24 cellular contexts compared by ENCODE assay signal in genomic region chr5:78679905-78680304, GRCh38. TPM values are rescaled to one million over a fixed set of nuclear protein-coding genes. Genes with fewer than 3 reads are reported as not detected.
A peak's percentile ranks its signal among the peaks of the same experiment; 100 is the strongest.
DNase-seq lines count a peak whose midpoint lies in the region; ATAC-seq, FAIRE-seq and TF ChIP-seq lines count a peak whose summit lies in the region.
"Had no signal": no experiment of that assay in that cellular context is flagged by ENCODE, and none has a peak within 500 bp of the region (broad histone marks: within the 10 kb centered on the region; RNA-seq: fewer than 3 reads in every experiment).

No MANE protein-coding gene starts in this region.

- no peak for ATAC-seq in pancreas
- no peak for ATAC-seq in HG02885 (IDR thresholded peaks at IDR 0.05; ENCODE audit: poor library complexity, unreplicated experiment)
- no peak for ATAC-seq in psoas muscle
- ATAC-seq: A549, GM12878, GM23338, HCT116 had no signal

- H3K4me1 ChIP-seq in pancreas (no peaks in the 10 kb centered on the region), psoas muscle (no peaks in the 10 kb centered on the region)
- H3K4me1 ChIP-seq: BLaER1 treated with 17β-estradiol and CSF1 and Interleukin-3, amounts not matched to agents 10 nM and 100 nM had no signal

- no peaks in the 10 kb centered on the region for H3K27me3 ChIP-seq in pancreas
- H3K27me3 ChIP-seq in psoas muscle (ENCODE audit: insufficient read depth in 3 of 3, low read length in 2 of 3), result no peaks in the 10 kb centered on the region
- H3K27me3 ChIP-seq: BE2C; BLaER1 treated with 17β-estradiol and CSF1 and Interleukin-3, amounts not matched to agents 10 nM and 100 nM had no signal

- H3K27ac ChIP-seq in pancreas (no peak overlapping the region), psoas muscle (no peak overlapping the region)
- H3K27ac ChIP-seq: 22Rv1; BLaER1 treated with 17β-estradiol and CSF1 and Interleukin-3, amounts not matched to agents 10 nM and 100 nM had no signal

- H3K9me3 ChIP-seq in pancreas (no peaks in the 10 kb centered on the region), psoas muscle (no peaks in the 10 kb centered on the region)

- DNase-seq in pancreas (no peak), NCI-H2081 treated with DMSO at 0.1 percent for 48 hours (lab: John Stamatoyannopoulos, UW) (no peak), psoas muscle (no peak)
- DNase-seq in activated naive CD4-positive, alpha-beta T cell (lab: John Stamatoyannopoulos, UW), result no peak
- DNase-seq: ACHN; AML-193; BE2C; Calu3; CD4-positive, alpha-beta memory T cell; COR-L47; DND-41; GDM1; H9 had no signal

- FAIRE-seq in A204.1 (lab: Jason Lieb, UNC), result peak; percentile 81
- peak; percentile 69 for FAIRE-seq in TTC549 (lab: Jason Lieb, UNC)
- FAIRE-seq in endometrium (lab: Jason Lieb, UNC), result peak; percentile 66
- peak; percentile 71 for FAIRE-seq in pancreas (lab: Jason Lieb, UNC)
- FAIRE-seq: A549, GM12878, GM19239 had no signal

- TF ChIP-seq CTCF in pancreas (IDR thresholded peaks at IDR 0.05) (no peak), psoas muscle (IDR thresholded peaks at IDR 0.05) (no peak)

- intact Hi-C loops in pancreas (cut with DNase I), result no loop called here
- intact Hi-C loops in psoas muscle (cut with DNase I), result no loop called here

- H3K4me3 ChIP-seq in pancreas (no peak overlapping the region), psoas muscle (no peak overlapping the region)
- H3K4me3 ChIP-seq: A549; BLaER1 treated with 17β-estradiol and CSF1 and Interleukin-3, amounts not matched to agents 10 nM and 100 nM; GM12878; GM23338 had no signal

- H3K36me3 ChIP-seq in pancreas (no peaks in the 10 kb centered on the region), psoas muscle (ENCODE audit: insufficient read depth in 1 of 2, low read depth in 1 of 2) (no peaks in the 10 kb centered on the region)
- H3K36me3 ChIP-seq: BE2C; BLaER1 treated with 17β-estradiol and CSF1 and Interleukin-3, amounts not matched to agents 10 nM and 100 nM had no signal

- 85 to 92% methylated on average over 5 of the region's 5 CpGs for WGBS in pancreas, 2 donors
- 94 to 99% (median 96%) methylated on average over 5 of the region's 5 CpGs for WGBS in psoas muscle, 3 donors

RNA-seq across cellular contexts. Expression of gene LHFPL2, which starts 31.3 kb away (rescaled TPM):
- total RNA-seq in pancreas (10 to 100 TPM; 10.7 to 28.4 (median 15.3) TPM), psoas muscle (1 to 10 TPM; 3.6 to 6.4 (median 4.8) TPM)
- polyA plus RNA-seq in pancreas (1 to 10 TPM; 4.0 to 5.0 TPM), psoas muscle (1 to 10 TPM; 1.1 to 2.5 (median 2.3) TPM)
